In the genomic region with DNA sequence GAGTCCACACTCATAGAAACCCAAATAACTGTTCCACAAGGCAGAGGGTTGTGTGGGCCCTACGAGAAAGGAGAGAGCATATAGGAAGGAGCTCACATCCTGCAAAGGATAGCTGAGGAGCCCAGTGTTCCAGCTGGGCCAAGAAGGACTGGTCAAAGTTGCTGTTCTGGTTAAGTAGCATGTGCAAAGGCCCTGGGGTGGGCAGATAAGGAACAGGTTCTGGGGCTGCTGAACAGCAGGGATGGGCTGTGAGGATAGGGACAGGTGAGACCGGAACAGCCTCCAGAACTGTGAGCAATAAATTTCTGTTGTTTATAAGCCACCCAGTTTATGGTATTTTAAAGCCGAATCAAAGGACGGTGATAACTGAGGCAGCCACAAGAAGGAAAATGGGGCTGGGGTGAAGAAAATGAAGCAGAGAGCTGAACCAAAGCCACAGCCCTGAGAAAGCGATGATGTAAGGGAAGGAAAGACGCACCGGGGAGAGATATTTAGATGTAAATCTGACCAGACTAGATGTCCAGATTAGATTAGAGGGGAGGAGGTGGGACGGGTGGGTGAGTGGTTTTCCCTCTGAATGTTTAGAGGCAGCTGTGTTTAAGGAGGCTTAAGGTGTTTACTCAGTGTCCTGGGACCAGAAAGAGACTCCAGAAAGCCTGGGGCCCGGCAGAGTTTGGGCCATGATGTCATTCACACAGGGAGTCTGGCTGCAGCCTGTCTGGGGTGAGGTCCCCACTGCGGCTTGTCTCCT, we compare ENCODE assay signal across 14 cellular contexts.
A peak's percentile ranks its signal among the peaks of the same experiment; 100 is the strongest.
DNase-seq lines count a peak whose midpoint lies in the region; ATAC-seq and TF ChIP-seq lines count a peak whose summit lies in the region.
"Had no signal": no experiment of that assay in that cellular context is flagged by ENCODE, and none has a peak within 500 bp of the region (broad histone marks: within the 10 kb centered on the region; RNA-seq: fewer than 3 reads in every experiment).

No MANE protein-coding gene starts in this region.

- no peaks in the 10 kb centered on the region for H3K9me3 Mint-ChIP-seq in activated naive CD4-positive, alpha-beta T cell treated with anti-CD3 and anti-CD28 coated beads, Interleukin-2, amount 50 U/mL, for 72 hours

- no peaks in the 10 kb centered on the region for H3K36me3 Mint-ChIP-seq in activated naive CD4-positive, alpha-beta T cell treated with anti-CD3 and anti-CD28 coated beads, Interleukin-2, amount 50 U/mL, for 72 hours

- H4K20me1 ChIP-seq in DND-41 (ENCODE audit: insufficient read depth, low read length) (no peaks in the 10 kb centered on the region), OCI-LY7 (ENCODE audit: insufficient read depth, low read length) (no peaks in the 10 kb centered on the region)

- CTCF ChIA-PET in OCI-LY7 (lab: Charles Lee; ENCODE audit: unreplicated experiment) = interaction anchor here (0.5 kb wide), 1 partner anchor 425 kb away, joined by 3 read pairs; no protein-coding TSS in a partner anchor

- H3K4me2 ChIP-seq in DND-41 (ENCODE audit: insufficient read depth, low read length) (no peak overlapping the region), OCI-LY7 (ENCODE audit: low read length) (no peak overlapping the region)

- no peaks in the 10 kb centered on the region for H3K9me3 ChIP-seq in DND-41 (ENCODE audit: insufficient read depth, low read length, severe bottlenecking)
- H3K9me3 ChIP-seq in OCI-LY7 (ENCODE audit: low read length) = no peaks in the 10 kb centered on the region
- H3K9me3 ChIP-seq: psoas muscle, thoracic aorta had no signal

- H3K27ac Mint-ChIP-seq in activated naive CD4-positive, alpha-beta T cell treated with anti-CD3 and anti-CD28 coated beads, Interleukin-2, amount 50 U/mL, for 72 hours = peak overlapping the region in 1 of 2 donors; percentile 32

- H3K36me3 ChIP-seq in DND-41 (ENCODE audit: insufficient read depth, low read length) = no peaks in the 10 kb centered on the region
- no peaks in the 10 kb centered on the region for H3K36me3 ChIP-seq in OCI-LY7 (ENCODE audit: insufficient read depth, low read length)
- H3K36me3 ChIP-seq: thoracic aorta had no signal

- H3K4me1 ChIP-seq in DND-41 (ENCODE audit: insufficient read depth, low read length) (peaks cover 13% of the 10 kb centered on the region), OCI-LY7 (ENCODE audit: insufficient read depth, low read length, poor library complexity, severe bottlenecking) (no peaks in the 10 kb centered on the region)
- H3K4me1 ChIP-seq: psoas muscle had no signal

- H3K9ac ChIP-seq in DND-41 (ENCODE audit: low read depth, low read length) = no peak overlapping the region

- TF ChIP-seq CTCF in DND-41 (IDR thresholded peaks at IDR 0.05; ENCODE audit: borderline replicate concordance, extremely low read depth, low read length, poor library complexity, severe bottlenecking) (no peak), retinal pigment epithelial cell (conservative IDR thresholded peaks at IDR 0.05; ENCODE audit: low read depth, low read length) (no peak), OCI-LY7 (conservative IDR thresholded peaks at IDR 0.05; ENCODE audit: low read length) (no peak)

- H3K4me3 ChIP-seq in DND-41 (ENCODE audit: low read depth in 1 of 2, low read length in 2 of 2) = no peak overlapping the region
- H3K4me3 ChIP-seq in retinal pigment epithelial cell (ENCODE audit: low read length) = no peak overlapping the region
- H3K4me3 ChIP-seq in OCI-LY7 (ENCODE audit: low read depth, low read length, poor library complexity, severe bottlenecking) = no peak overlapping the region
- H3K4me3 ChIP-seq: psoas muscle, thoracic aorta had no signal

- ATAC-seq in DND-41 (ENCODE audit: insufficient read depth, low read depth) (peak; percentile 79), GM18873 (IDR thresholded peaks at IDR 0.05; ENCODE audit: low FRiP score, unreplicated experiment) (no peak)
- ATAC-seq in activated naive CD4-positive, alpha-beta T cell treated with anti-CD3 and anti-CD28 coated beads, Interleukin-2, amount 50 U/mL, for 72 hours = peak; percentile 42 to 78
- ATAC-seq: HCT116, psoas muscle had no signal

- H3K27ac ChIP-seq in DND-41 (ENCODE audit: low read length) (no peak overlapping the region), OCI-LY7 (ENCODE audit: low read depth, low read length, poor library complexity, severe bottlenecking) (no peak overlapping the region)
- H3K27ac ChIP-seq: psoas muscle, thoracic aorta had no signal

- no peaks in the 10 kb centered on the region for H3K27me3 ChIP-seq in DND-41 (ENCODE audit: insufficient read depth, low read length, poor library complexity)

- H3K79me2 ChIP-seq in DND-41 (ENCODE audit: insufficient read depth, low read length) (no peaks in the 10 kb centered on the region), OCI-LY7 (ENCODE audit: insufficient read depth, low read depth, low read length) (no peaks in the 10 kb centered on the region)

- BruUV-seq in OCI-LY7 (replicated peaks; lab: Mats Ljungman, UMichigan) = no TSS peak

- intact Hi-C loops in OCI-LY7 (cut with micrococcal nuclease; ENCODE audit: unreplicated experiment) = no loop called here

- POLR2A ChIA-PET in OCI-LY7 (lab: Charles Lee) = interaction anchor here (0.5 kb wide), 2 partner anchors 19 to 335 kb away, joined by 3 to 4 read pairs; no protein-coding TSS in a partner anchor

- H2AFZ ChIP-seq in DND-41 (ENCODE audit: low read depth, low read length) = no peak overlapping the region
- H2AFZ ChIP-seq in OCI-LY7 (ENCODE audit: low read length) = no peak overlapping the region

- DNase-seq in DND-41 (peak; percentile 56), retinal pigment epithelial cell (ENCODE audit: low read depth) (peak; percentile 10), NCI-H345 (lab: John Stamatoyannopoulos, UW) (no peak), OCI-LY7 (ENCODE audit: low spot score) (no peak), NCI-H1436 treated with DMSO at 0.1 percent for 48 hours (lab: John Stamatoyannopoulos, UW) (no peak)
- peak; percentile 46 to 55 for DNase-seq in activated CD4-positive, alpha-beta T cell treated with anti-CD3 and anti-CD28 coated beads for 4 hours
- DNase-seq in activated naive CD4-positive, alpha-beta T cell treated with anti-CD3 and anti-CD28 coated beads, Interleukin-2, amount 50 U/mL, for 72 hours (ENCODE audit: low spot score in 2 of 2) = no peak
- DNase-seq: COR-L47, kidney glomerular epithelial cell, NCI-H226, psoas muscle had no signal

- H3K9me2 ChIP-seq in OCI-LY7 (ENCODE audit: insufficient read depth, low read length) = no peaks in the 10 kb centered on the region

Comparison
In these comparisons a context has a peak if more than half of its experiments do, and no peak if none do; other contexts are left out.
1. DNase-seq: peak in DND-41 (single experiment), activated CD4-positive, alpha-beta T cell treated with anti-CD3 and anti-CD28 coated beads for 4 hours (2 of 2) and retinal pigment epithelial cell (single experiment); none in activated naive CD4-positive, alpha-beta T cell treated with anti-CD3 and anti-CD28 coated beads, Interleukin-2, amount 50 U/mL, for 72 hours (0 of 2), NCI-H345 (single experiment), OCI-LY7 (single experiment) and NCI-H1436 treated with DMSO at 0.1 percent for 48 hours (single experiment).